In genomic region chr11:35174666-35175065, GRCh38 we compare ENCODE assay signal across 9 cellular contexts. TPM values are rescaled to one million over a fixed set of nuclear protein-coding genes. Genes with fewer than 3 reads are reported as not detected.
DNase-seq lines count a peak whose midpoint lies in the region; ATAC-seq and TF ChIP-seq lines count a peak whose summit lies in the region.
"Had no signal": no experiment of that assay in that cellular context is flagged by ENCODE, and none has a peak within 500 bp of the region (broad histone marks: within the 10 kb centered on the region; RNA-seq: fewer than 3 reads in every experiment).

No MANE protein-coding gene starts in this region.

- intact Hi-C loops in naive thymus-derived CD4-positive, alpha-beta T cell (cut with micrococcal nuclease) = no loop called here
- intact Hi-C loops in sciatic nerve (cut with DNase I) = no loop called here

- peak overlapping the region; percentile 37 to 94 (median 70) for H3K4me3 Mint-ChIP-seq in naive thymus-derived CD4-positive, alpha-beta T cell

- H3K27ac Mint-ChIP-seq in naive thymus-derived CD4-positive, alpha-beta T cell = peak overlapping the region; percentile 89 to 100 (median 100)

- no peak overlapping the region for H3K4me3 ChIP-seq in astrocyte of the spinal cord (ENCODE audit: low read depth, low read length)
- H3K4me3 ChIP-seq in naive thymus-derived CD4-positive, alpha-beta T cell (ENCODE audit: low read length) = peak overlapping the region; percentile 17
- no peak overlapping the region for H3K4me3 ChIP-seq in MG63

- CTCF ChIA-PET in naive thymus-derived CD4-positive, alpha-beta T cell (lab: Charles Lee) = interaction anchor here (0.5 to 1.7 kb wide), 6 partner anchors 9 to 131 kb away, joined by 3 to 16 read pairs (median 4); no protein-coding TSS in a partner anchor

- ATAC-seq in naive thymus-derived CD4-positive, alpha-beta T cell = no peak
- ATAC-seq in sciatic nerve (no peak), HG02970 (IDR thresholded peaks at IDR 0.05; ENCODE audit: low FRiP score, unreplicated experiment) (no peak)

- H3K9me3 ChIP-seq in naive thymus-derived CD4-positive, alpha-beta T cell (ENCODE audit: control insufficient read depth in 2 of 3, low read length in 3 of 3) = no peaks in the 10 kb centered on the region
- H3K9me3 ChIP-seq in MG63 = no peaks in the 10 kb centered on the region

- H3K27me3 ChIP-seq in naive thymus-derived CD4-positive, alpha-beta T cell (ENCODE audit: control insufficient read depth in 2 of 2, insufficient read depth in 2 of 2, low read length in 2 of 2) = no peaks in the 10 kb centered on the region
- no peaks in the 10 kb centered on the region for H3K27me3 ChIP-seq in MG63

- peak overlapping the region; percentile 94 for H3K27ac ChIP-seq in naive thymus-derived CD4-positive, alpha-beta T cell (ENCODE audit: low read depth, low read length)

- POLR2A ChIA-PET in naive thymus-derived CD4-positive, alpha-beta T cell (lab: Charles Lee) = interaction anchor here (0.7 to 21.8 kb wide), 20 partner anchors 5 to 245 kb away, joined by 3 to 354 read pairs (median 4); partner anchors contain the start of gene CD44

- H3K36me3 Mint-ChIP-seq in naive thymus-derived CD4-positive, alpha-beta T cell = peaks cover 0 to 72% (median 61%) of the 10 kb centered on the region in 5 donors

- no peaks in the 10 kb centered on the region for H3K27me3 Mint-ChIP-seq in naive thymus-derived CD4-positive, alpha-beta T cell

- H3K9me3 Mint-ChIP-seq in naive thymus-derived CD4-positive, alpha-beta T cell = peaks cover 0 to 6% (median 0%) of the 10 kb centered on the region in 11 donors

- TF ChIP-seq CTCF in astrocyte of the spinal cord (IDR thresholded peaks at IDR 0.05; ENCODE audit: low read depth, low read length) = no peak

- H3K4me1 ChIP-seq in naive thymus-derived CD4-positive, alpha-beta T cell (ENCODE audit: control insufficient read depth in 2 of 2, insufficient read depth in 2 of 2, low read length in 2 of 2) = peaks cover 93 to 94% of the 10 kb centered on the region in 2 donors

- peaks cover 65 to 96% (median 95%) of the 10 kb centered on the region in 7 donors for H3K4me1 Mint-ChIP-seq in naive thymus-derived CD4-positive, alpha-beta T cell

- peaks cover 13 to 20% (median 17%) of the 10 kb centered on the region in 3 experiments for H3K36me3 ChIP-seq in naive thymus-derived CD4-positive, alpha-beta T cell (ENCODE audit: control insufficient read depth in 2 of 3, insufficient read depth in 3 of 3, low read length in 3 of 3)
- H3K36me3 ChIP-seq in MG63 = peaks cover 94% of the 10 kb centered on the region

- DNase-seq in AG20443 (ENCODE audit: low spot score) = peak; percentile 45
- peak; percentile 86 for DNase-seq in M059J (ENCODE audit: low read depth)
- DNase-seq in astrocyte of the spinal cord (ENCODE audit: low read depth, low spot score) = peak; percentile 85
- no peak for DNase-seq in naive thymus-derived CD4-positive, alpha-beta T cell
- DNase-seq in MG63 = no peak
- no peak for DNase-seq in sciatic nerve (ENCODE audit: low spot score)
- no peak for DNase-seq in KBM-7
- DNase-seq: SIG-M5 had no signal

- in situ Hi-C loops in astrocyte of the spinal cord (cut with HindIII; ENCODE audit: low sequenced_read_pairs) = no loop called here
- in situ Hi-C loops in KBM-7 (cut with MboI; ENCODE audit: low pct_unique_long_range_greater_than_20kb, low sequenced_read_pairs) = no loop called here

RNA-seq across cellular contexts. Expression of gene CD44, which starts 35.7 kb away (rescaled TPM):
- 405 and 667 TPM in 2 replicates for total RNA-seq in M059J (2014; rRNA removed; shearing (Covaris generic))
- total RNA-seq in naive thymus-derived CD4-positive, alpha-beta T cell = 1,000 to 10,000 TPM in 1 of 5 experiments, 100 to 1,000 TPM in 4; 369 to 1,223 (median 784) TPM
- 100 to 1,000 TPM; 332 to 372 TPM for polyA plus RNA-seq in naive thymus-derived CD4-positive, alpha-beta T cell
- 1,423 and 1,833 TPM in 2 replicates for total RNA-seq in MG63 (2014; rRNA removed; shearing (Covaris generic); ENCODE audit: low replicate concordance)
- 188 TPM for total RNA-seq in sciatic nerve

Comparison
In these comparisons a context has a peak if more than half of its experiments do, and no peak if none do; other contexts are left out.
1. DNase-seq: peak in AG20443 (single experiment), M059J (single experiment) and astrocyte of the spinal cord (single experiment); none in naive thymus-derived CD4-positive, alpha-beta T cell (0 of 9), MG63 (single experiment), sciatic nerve (single experiment) and KBM-7 (single experiment).